23 cellular contexts compared by ENCODE assay signal in genomic region chr3:75863130-75863529, GRCh38.
DNase-seq lines count a peak whose midpoint lies in the region; ATAC-seq, FAIRE-seq and TF ChIP-seq lines count a peak whose summit lies in the region.
"Had no signal": no experiment of that assay in that cellular context is flagged by ENCODE, and none has a peak within 500 bp of the region (broad histone marks: within the 10 kb centered on the region; RNA-seq: fewer than 3 reads in every experiment).

No MANE protein-coding gene starts in this region.

- intact Hi-C loops in K562 (cut with micrococcal nuclease): no loop called here

- no peaks in the 10 kb centered on the region for H3F3A ChIP-seq in neural progenitor cell (ENCODE audit: low read depth)

- no peak for TF ChIP-seq RAD21 in K562 (CRISPR knock-in tag; conservative IDR thresholded peaks at IDR 0.05 in 1 of 2, IDR thresholded peaks at IDR 0.05 in 1 of 2)

- TF ChIP-seq CTCF in K562 (IDR thresholded peaks at IDR 0.05 in 2 of 3, conservative IDR thresholded peaks at IDR 0.05 in 1 of 3; ENCODE audit: insufficient read depth in 2 of 3, low read depth in 1 of 3, low read length in 3 of 3) (no peak), neural progenitor cell (IDR thresholded peaks at IDR 0.05) (no peak), osteoblast (IDR thresholded peaks at IDR 0.05; ENCODE audit: extremely low read depth, low read depth, low read length) (no peak)

- 11% methylated on average over 1 of the region's 1 CpG for WGBS in K562 (ENCODE audit: insufficient coverage, low coverage, missing lambda C conversion rate)

- POLR2A ChIA-PET in K562 (lab: Yijun Ruan, JAX): no interaction called here

- DNase-seq in K562 (ENCODE audit: extremely low read depth in 1 of 4, low spot score in 3 of 4): no peak
- no peak for DNase-seq in neural progenitor cell (ENCODE audit: low spot score)
- no peak for DNase-seq in SHP77 (lab: John Stamatoyannopoulos, UW)
- DNase-seq in osteoblast (ENCODE audit: insufficient read length, low spot score, missing footprints): no peak
- no peak for DNase-seq in activated naive CD4-positive, alpha-beta T cell treated with anti-CD3 and anti-CD28 coated beads, Interleukin-2, amount 10 ng/mL, durations not matched to agents 7 days and 5 days
- DNase-seq: ACHN; AML-193; BE2C; CD4-positive, alpha-beta T cell; CD8-positive, alpha-beta memory T cell; DMS 273 treated with DMSO at 0.1 percent for 48 hours; DMS79; EL; GDM1; GM23248; H9 had no signal

- in situ Hi-C loops in K562 (cut with MboI): no loop called here

- no peaks in the 10 kb centered on the region for H3K36me3 Mint-ChIP-seq in neural progenitor cell
- H3K36me3 Mint-ChIP-seq in activated naive CD4-positive, alpha-beta T cell treated with anti-CD3 and anti-CD28 coated beads, Interleukin-2, amount 10 ng/mL, durations not matched to agents 7 days and 5 days: no peaks in the 10 kb centered on the region
- H3K36me3 Mint-ChIP-seq: CD14-positive monocyte; CD8-positive, alpha-beta memory T cell had no signal

- H3K27me3 ChIP-seq in ACC112 (ENCODE audit: insufficient read depth, low read length): no peaks in the 10 kb centered on the region
- no peaks in the 10 kb centered on the region for H3K27me3 ChIP-seq in K562 (ENCODE audit: control insufficient read depth in 2 of 2, insufficient read depth in 2 of 2, low read length in 2 of 2)
- H3K27me3 ChIP-seq in neural progenitor cell: no peaks in the 10 kb centered on the region
- H3K27me3 ChIP-seq in osteoblast (ENCODE audit: insufficient read depth, low read length): no peaks in the 10 kb centered on the region
- H3K27me3 ChIP-seq: BE2C; BLaER1 treated with 17β-estradiol and CSF1 and Interleukin-3, amounts not matched to agents 10 nM and 100 nM had no signal

- no peaks in the 10 kb centered on the region for H3K36me3 ChIP-seq in ACC112 (ENCODE audit: insufficient read depth, low read length)
- H3K36me3 ChIP-seq in K562 (ENCODE audit: control insufficient read depth, insufficient read depth, low read length): no peaks in the 10 kb centered on the region
- H3K36me3 ChIP-seq in neural progenitor cell: no peaks in the 10 kb centered on the region
- H3K36me3 ChIP-seq in osteoblast (ENCODE audit: insufficient read depth, low read length): no peaks in the 10 kb centered on the region
- H3K36me3 ChIP-seq: BE2C; BLaER1 treated with 17β-estradiol and CSF1 and Interleukin-3, amounts not matched to agents 10 nM and 100 nM had no signal

- no peaks in the 10 kb centered on the region for H3K4me1 ChIP-seq in ACC112 (ENCODE audit: control insufficient read depth, insufficient read depth, low read length, unreplicated experiment)
- no peaks in the 10 kb centered on the region for H3K4me1 ChIP-seq in K562 (replicated peaks in 1 of 2; ENCODE audit: control insufficient read depth in 2 of 2, insufficient read depth in 2 of 2, low read length in 2 of 2)
- no peaks in the 10 kb centered on the region for H3K4me1 ChIP-seq in neural progenitor cell
- no peaks in the 10 kb centered on the region for H3K4me1 ChIP-seq in osteoblast (ENCODE audit: insufficient read depth, low read length)
- H3K4me1 ChIP-seq: BE2C; BLaER1 treated with 17β-estradiol and CSF1 and Interleukin-3, amounts not matched to agents 10 nM and 100 nM had no signal

- H3K4me3 ChIP-seq in ACC112 (ENCODE audit: low read depth, low read length) (no peak overlapping the region), K562 (no peak overlapping the region), neural progenitor cell (no peak overlapping the region), osteoblast (ENCODE audit: insufficient read depth, low read length) (no peak overlapping the region)
- H3K4me3 ChIP-seq: BLaER1 treated with 17β-estradiol and CSF1 and Interleukin-3, amounts not matched to agents 10 nM and 100 nM; GM12878; GM23248 had no signal

- H3K4me2 ChIP-seq in K562 (ENCODE audit: insufficient read depth, low read length): no peak overlapping the region
- H3K4me2 ChIP-seq in neural progenitor cell: no peak overlapping the region
- H3K4me2 ChIP-seq in osteoblast (ENCODE audit: insufficient read depth, low read length): no peak overlapping the region
- H3K4me2 ChIP-seq: BLaER1 treated with 17β-estradiol and CSF1 and Interleukin-3, amounts not matched to agents 10 nM and 100 nM had no signal

- no peaks in the 10 kb centered on the region for H3K9me3 ChIP-seq in K562 (replicated peaks; ENCODE audit: control insufficient read depth, insufficient read depth, low read depth, low read length)
- no peaks in the 10 kb centered on the region for H3K9me3 ChIP-seq in neural progenitor cell (ENCODE audit: low read depth)
- H3K9me3 ChIP-seq in osteoblast (ENCODE audit: low read depth, low read length): no peaks in the 10 kb centered on the region
- H3K9me3 ChIP-seq: BE2C; BLaER1 treated with 17β-estradiol and CSF1 and Interleukin-3, amounts not matched to agents 10 nM and 100 nM had no signal

- H2AFZ ChIP-seq in ACC112 (ENCODE audit: low read length, unreplicated experiment) (peak overlapping the region; percentile 43), K562 (ENCODE audit: low read depth, low read length) (no peak overlapping the region), neural progenitor cell (replicated peaks) (peak overlapping the region; percentile 89), osteoblast (ENCODE audit: low read length) (no peak overlapping the region)
- H2AFZ ChIP-seq: GM23248 had no signal

- CTCF ChIA-PET in K562 (lab: Yijun Ruan, JAX; ENCODE audit: low intra/inter-chr PET ratio): no interaction called here
- CTCF ChIA-PET in activated naive CD4-positive, alpha-beta T cell treated with anti-CD3 and anti-CD28 coated beads, Interleukin-2, amount 10 ng/mL, durations not matched to agents 7 days and 5 days (lab: Charles Lee): no interaction called here

- H4K20me1 ChIP-seq in K562 (replicated peaks; ENCODE audit: control insufficient read depth, insufficient read depth, low read length) (no peaks in the 10 kb centered on the region), neural progenitor cell (ENCODE audit: low read depth) (no peaks in the 10 kb centered on the region), osteoblast (ENCODE audit: insufficient read depth, low read length) (no peaks in the 10 kb centered on the region)
- H4K20me1 ChIP-seq: BLaER1 treated with 17β-estradiol and CSF1 and Interleukin-3, amounts not matched to agents 10 nM and 100 nM had no signal

- H3K27ac ChIP-seq in ACC112 (ENCODE audit: low read depth, low read length): no peak overlapping the region
- H3K27ac ChIP-seq in K562 (ENCODE audit: extremely low read depth, low read depth, low read length): no peak overlapping the region
- no peak overlapping the region for H3K27ac ChIP-seq in neural progenitor cell
- H3K27ac ChIP-seq in osteoblast (ENCODE audit: low read depth, low read length): no peak overlapping the region
- H3K27ac ChIP-seq: BLaER1 treated with 17β-estradiol and CSF1 and Interleukin-3, amounts not matched to agents 10 nM and 100 nM; GM23248 had no signal

- no peak overlapping the region for H3K27ac Mint-ChIP-seq in neural progenitor cell
- H3K27ac Mint-ChIP-seq in activated naive CD4-positive, alpha-beta T cell treated with anti-CD3 and anti-CD28 coated beads, Interleukin-2, amount 10 ng/mL, durations not matched to agents 7 days and 5 days: no peak overlapping the region
- H3K27ac Mint-ChIP-seq: CD4-positive, alpha-beta T cell; CD8-positive, alpha-beta memory T cell; H9 had no signal

- no TSS peak for BruUV-seq in K562 (replicated peaks; lab: Mats Ljungman, UMichigan)

- FAIRE-seq in K562 (lab: Jason Lieb, UNC): no peak
- FAIRE-seq: D721Med, GM12878, GM19239 had no signal

- no peak for TF ChIP-seq POLR2A in K562 (conservative IDR thresholded peaks at IDR 0.05)

- H3K79me2 ChIP-seq in ACC112 (ENCODE audit: control insufficient read depth, insufficient read depth, low read length, unreplicated experiment) (no peaks in the 10 kb centered on the region), K562 (ENCODE audit: control insufficient read depth, insufficient read depth, low read length) (no peaks in the 10 kb centered on the region), neural progenitor cell (ENCODE audit: low read depth) (no peaks in the 10 kb centered on the region), osteoblast (ENCODE audit: insufficient read depth, low read length) (no peaks in the 10 kb centered on the region)

- TF ChIP-seq EP300 in K562 (IDR thresholded peaks at IDR 0.05; ENCODE audit: low read length): no peak

- no peak overlapping the region for H3K9ac ChIP-seq in K562 (ENCODE audit: insufficient read depth in 1 of 2, low read depth in 2 of 2, low read length in 2 of 2)
- H3K9ac ChIP-seq in neural progenitor cell: no peak overlapping the region
- H3K9ac ChIP-seq: BLaER1 treated with 17β-estradiol and CSF1 and Interleukin-3, amounts not matched to agents 10 nM and 100 nM; GM23248 had no signal

- no peaks in the 10 kb centered on the region for H3K27me3 Mint-ChIP-seq in neural progenitor cell (ENCODE audit: insufficient read depth, low read depth)
- no peaks in the 10 kb centered on the region for H3K27me3 Mint-ChIP-seq in activated naive CD4-positive, alpha-beta T cell treated with anti-CD3 and anti-CD28 coated beads, Interleukin-2, amount 10 ng/mL, durations not matched to agents 7 days and 5 days
- H3K27me3 Mint-ChIP-seq: CD4-positive, alpha-beta T cell; CD8-positive, alpha-beta memory T cell had no signal

- H3K4me1 Mint-ChIP-seq in neural progenitor cell: no peaks in the 10 kb centered on the region
- no peaks in the 10 kb centered on the region for H3K4me1 Mint-ChIP-seq in activated naive CD4-positive, alpha-beta T cell treated with anti-CD3 and anti-CD28 coated beads, Interleukin-2, amount 10 ng/mL, durations not matched to agents 7 days and 5 days
- H3K4me1 Mint-ChIP-seq: CD14-positive monocyte; CD8-positive, alpha-beta memory T cell had no signal

- no peaks in the 10 kb centered on the region for H3K9me1 ChIP-seq in K562 (ENCODE audit: control insufficient read depth, insufficient read depth, low read length)

- no peak for ATAC-seq in K562
- ATAC-seq: GM12878, HCT116 had no signal

- no peak overlapping the region for H3K4me3 Mint-ChIP-seq in neural progenitor cell
- no peak overlapping the region for H3K4me3 Mint-ChIP-seq in activated naive CD4-positive, alpha-beta T cell treated with anti-CD3 and anti-CD28 coated beads, Interleukin-2, amount 10 ng/mL, durations not matched to agents 7 days and 5 days
- H3K4me3 Mint-ChIP-seq: CD14-positive monocyte; CD4-positive, alpha-beta T cell; CD8-positive, alpha-beta memory T cell; H9 had no signal

- H3K9me3 Mint-ChIP-seq in neural progenitor cell: no peaks in the 10 kb centered on the region
- H3K9me3 Mint-ChIP-seq in activated naive CD4-positive, alpha-beta T cell treated with anti-CD3 and anti-CD28 coated beads, Interleukin-2, amount 10 ng/mL, durations not matched to agents 7 days and 5 days: peaks cover 12% of the 10 kb centered on the region

TF ChIP-seq in K562, 482 proteins besides CTCF, POLR2A, EP300 and RAD21 (continues in another document):
- TF ChIP-seq RBM25 (IDR thresholded peaks at IDR 0.05; ENCODE audit: low read depth, low read length, severe bottlenecking): no peak
- no peak for TF ChIP-seq BRD4 (IDR thresholded peaks at IDR 0.05)
- TF ChIP-seq ZNF316 (IDR thresholded peaks at IDR 0.05): 0 out of 2 replicates have a peak, but pooled peaks have one; percentile 11

Comparison
In these comparisons a context has a peak if more than half of its experiments do, and no peak if none do; other contexts are left out.
1. H2AFZ ChIP-seq: peak in ACC112 (single experiment) and neural progenitor cell (single experiment); none in K562 (single experiment) and osteoblast (single experiment).